Comparison of ENCODE assay signal across 9 cellular contexts in the genomic region with DNA sequence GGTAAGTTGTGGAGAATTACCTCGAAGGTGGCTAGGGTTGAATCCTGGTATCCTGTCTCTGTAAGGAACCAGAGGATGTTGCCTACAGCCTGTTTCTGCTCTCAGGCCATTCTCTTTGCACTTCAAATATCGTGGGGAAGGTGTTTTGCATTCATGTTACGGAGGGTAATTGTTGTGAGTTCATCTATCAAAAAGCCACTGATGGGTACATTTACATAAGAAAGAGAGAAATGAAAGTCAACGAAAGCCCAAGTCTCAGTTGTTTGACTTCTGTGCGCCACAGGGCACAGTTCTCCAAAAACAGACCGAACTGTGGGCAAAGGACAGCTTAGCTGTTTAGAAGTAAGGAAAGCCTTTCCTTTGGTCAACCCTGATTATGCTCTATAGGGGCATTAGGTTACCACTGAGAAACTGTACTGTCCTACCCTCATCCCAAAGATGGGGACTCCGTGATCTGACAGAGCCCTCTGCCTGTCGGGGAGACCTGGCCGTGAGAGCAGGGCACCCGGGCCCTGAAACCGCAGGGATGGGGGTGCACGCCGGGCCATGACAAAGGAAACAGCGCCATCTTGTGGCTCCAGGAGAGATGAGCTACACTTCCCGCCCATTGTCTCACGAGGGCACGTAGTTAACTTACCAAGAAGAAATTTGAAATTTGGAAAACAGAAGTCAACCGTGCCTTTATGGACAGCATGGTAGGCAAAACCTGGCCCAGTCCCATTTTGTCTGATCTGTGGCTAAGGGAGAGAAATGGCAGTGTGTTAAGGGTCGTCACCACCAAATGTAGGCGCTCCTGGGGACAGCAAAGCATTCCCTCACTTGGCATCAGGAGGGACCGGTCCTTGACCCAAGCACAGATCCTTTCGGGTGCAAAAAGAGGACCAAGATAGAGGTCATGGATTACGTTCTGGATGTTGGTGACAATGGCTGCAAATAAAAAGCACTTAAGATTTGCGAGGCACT.
DNase-seq lines count a peak whose midpoint lies in the region; ATAC-seq and TF ChIP-seq lines count a peak whose summit lies in the region.
"Had no signal": no experiment of that assay in that cellular context is flagged by ENCODE, and none has a peak within 500 bp of the region (broad histone marks: within the 10 kb centered on the region; RNA-seq: fewer than 3 reads in every experiment).

No MANE protein-coding gene starts in this region.

- no peak overlapping the region for H3K27ac ChIP-seq in CD8-positive, alpha-beta memory T cell (ENCODE audit: low read depth, low read length)
- H3K27ac ChIP-seq in Panc1 (ENCODE audit: low read length): no peak overlapping the region
- no peak overlapping the region for H3K27ac ChIP-seq in neutrophil
- no peak overlapping the region for H3K27ac ChIP-seq in suprapubic skin

- no peaks in the 10 kb centered on the region for H3K9me3 Mint-ChIP-seq in CD8-positive, alpha-beta memory T cell
- H3K9me3 Mint-ChIP-seq in activated T-helper 1 cell treated with anti-CD3 and anti-CD28 coated beads, Interleukin-12 subunit alpha, Interleukin-12 subunit beta, Interleukin-2, Interleukin-4 antibody, amounts not matched to agents 30 ng/mL and 10 ng/mL and 1 ng/mL, durations not matched to agents 14 hours and 24 hours and 36 hours: no peaks in the 10 kb centered on the region
- H3K9me3 Mint-ChIP-seq: activated naive CD4-positive, alpha-beta T cell treated with anti-CD3 and anti-CD28 coated beads, Interleukin-2, amount 50 U/mL, for 24 hours had no signal

- H3K27me3 Mint-ChIP-seq in CD8-positive, alpha-beta memory T cell: peaks cover 11 to 44% of the 10 kb centered on the region in 2 donors
- H3K27me3 Mint-ChIP-seq in activated T-helper 1 cell treated with anti-CD3 and anti-CD28 coated beads, Interleukin-12 subunit alpha, Interleukin-12 subunit beta, Interleukin-2, Interleukin-4 antibody, amounts not matched to agents 30 ng/mL and 10 ng/mL and 1 ng/mL, durations not matched to agents 14 hours and 24 hours and 36 hours (ENCODE audit: insufficient read depth): peaks cover 10% of the 10 kb centered on the region

- no peak for TF ChIP-seq POLR2A in suprapubic skin (IDR thresholded peaks at IDR 0.05)

- 34% methylated on average over 24 of the region's 24 CpGs for WGBS in suprapubic skin

- in situ Hi-C loops in Panc1 (cut with HindIII; ENCODE audit: low pct_unique_long_range_greater_than_20kb, low sequenced_read_pairs): no loop called here

- intact Hi-C loops in Panc1 (cut with micrococcal nuclease; ENCODE audit: unreplicated experiment): no loop called here
- intact Hi-C loops in activated T-helper 1 cell treated with anti-CD3 and anti-CD28 coated beads, Interleukin-12 subunit alpha, Interleukin-12 subunit beta, Interleukin-2, Interleukin-4 antibody, amounts not matched to agents 30 ng/mL and 10 ng/mL and 1 ng/mL, durations not matched to agents 14 hours and 24 hours and 36 hours (cut with micrococcal nuclease): loop anchor here (1.0 to 2.0 kb wide), 3 partner anchors 60 to 1963 kb away; no protein-coding TSS in a partner anchor

- peaks cover 0 to 5% (median 0%) of the 10 kb centered on the region in 3 donors for H3K4me1 Mint-ChIP-seq in CD8-positive, alpha-beta memory T cell
- H3K4me1 Mint-ChIP-seq in activated T-helper 1 cell treated with anti-CD3 and anti-CD28 coated beads, Interleukin-12 subunit alpha, Interleukin-12 subunit beta, Interleukin-2, Interleukin-4 antibody, amounts not matched to agents 30 ng/mL and 10 ng/mL and 1 ng/mL, durations not matched to agents 14 hours and 24 hours and 36 hours (ENCODE audit: low read depth): no peaks in the 10 kb centered on the region
- H3K4me1 Mint-ChIP-seq: activated naive CD4-positive, alpha-beta T cell treated with anti-CD3 and anti-CD28 coated beads, Interleukin-2, amount 50 U/mL, for 24 hours had no signal

- H3K4me1 ChIP-seq in CD8-positive, alpha-beta memory T cell (ENCODE audit: insufficient read depth, low read length): no peaks in the 10 kb centered on the region
- no peaks in the 10 kb centered on the region for H3K4me1 ChIP-seq in Panc1 (ENCODE audit: control insufficient read depth, insufficient read depth, low read length)
- no peaks in the 10 kb centered on the region for H3K4me1 ChIP-seq in neutrophil (ENCODE audit: control insufficient read depth in 1 of 2, insufficient read depth in 1 of 2, low read depth in 1 of 2, low read length in 1 of 2)
- H3K4me1 ChIP-seq in suprapubic skin: peaks cover 7% of the 10 kb centered on the region

- no TSS peak for BruUV-seq in Panc1 (replicated peaks; lab: Mats Ljungman, UMichigan)

- TF ChIP-seq EP300 in suprapubic skin (IDR thresholded peaks at IDR 0.05): no peak

- H3K9me3 ChIP-seq in CD8-positive, alpha-beta memory T cell (ENCODE audit: low read length): no peaks in the 10 kb centered on the region
- no peaks in the 10 kb centered on the region for H3K9me3 ChIP-seq in Panc1 (ENCODE audit: control insufficient read depth, insufficient read depth, low read depth, low read length)
- no peaks in the 10 kb centered on the region for H3K9me3 ChIP-seq in neutrophil
- H3K9me3 ChIP-seq in suprapubic skin: no peaks in the 10 kb centered on the region

- DNase-seq in CD8-positive, alpha-beta memory T cell: peak; percentile 7 to 63 (median 31)
- DNase-seq in HPDE6-E6E7 (ENCODE audit: extremely low spot score) (peak; percentile 63), Panc1 (ENCODE audit: low read depth, low spot score) (no peak), foreskin fibroblast (peak; percentile 18 to 61), suprapubic skin (ENCODE audit: low spot score in 2 of 2) (peak; percentile 80 to 86)
- DNase-seq in activated T-helper 1 cell treated with anti-CD3 and anti-CD28 coated beads, Interleukin-12 subunit alpha, Interleukin-12 subunit beta, Interleukin-2, Interleukin-4 antibody, amounts not matched to agents 30 ng/mL and 10 ng/mL and 1 ng/mL, durations not matched to agents 14 hours and 24 hours and 36 hours (ENCODE audit: low spot score): peak; percentile 40

- H3K4me3 ChIP-seq in CD8-positive, alpha-beta memory T cell (ENCODE audit: low read length): no peak overlapping the region
- H3K4me3 ChIP-seq in Panc1 (ENCODE audit: low read depth in 2 of 2, low read length in 2 of 2) (no peak overlapping the region), foreskin fibroblast (ENCODE audit: low read depth in 1 of 2, low read length in 2 of 2) (no peak overlapping the region), neutrophil (ENCODE audit: low read depth in 1 of 2, low read length in 1 of 2) (no peak overlapping the region), suprapubic skin (no peak overlapping the region)

- no peaks in the 10 kb centered on the region for H3K36me3 ChIP-seq in CD8-positive, alpha-beta memory T cell (ENCODE audit: insufficient read depth, low read length)
- H3K36me3 ChIP-seq in Panc1 (ENCODE audit: control insufficient read depth, insufficient read depth, low read length): no peaks in the 10 kb centered on the region
- no peaks in the 10 kb centered on the region for H3K36me3 ChIP-seq in neutrophil
- H3K36me3 ChIP-seq in suprapubic skin: no peaks in the 10 kb centered on the region

- ATAC-seq in GM19438 (IDR thresholded peaks at IDR 0.05; ENCODE audit: low read depth, unreplicated experiment) (peak; percentile 83), Panc1 (peak; percentile 68; the same call in 1 of the 2 replicates)

- CTCF ChIA-PET in CD8-positive, alpha-beta memory T cell (lab: Charles Lee): interaction anchor here (0.7 to 1.2 kb wide), 2 partner anchors 10 to 14 kb away, joined by 3 to 8 read pairs; no protein-coding TSS in a partner anchor
- CTCF ChIA-PET in Panc1 (lab: Charles Lee): interaction anchor here (0.6 kb wide), 1 partner anchor 1509 kb away, joined by 3 read pairs; no protein-coding TSS in a partner anchor

- H3K36me3 Mint-ChIP-seq in CD8-positive, alpha-beta memory T cell: no peaks in the 10 kb centered on the region
- H3K36me3 Mint-ChIP-seq in activated T-helper 1 cell treated with anti-CD3 and anti-CD28 coated beads, Interleukin-12 subunit alpha, Interleukin-12 subunit beta, Interleukin-2, Interleukin-4 antibody, amounts not matched to agents 30 ng/mL and 10 ng/mL and 1 ng/mL, durations not matched to agents 14 hours and 24 hours and 36 hours (ENCODE audit: low read depth): no peaks in the 10 kb centered on the region
- H3K36me3 Mint-ChIP-seq: activated naive CD4-positive, alpha-beta T cell treated with anti-CD3 and anti-CD28 coated beads, Interleukin-2, amount 50 U/mL, for 24 hours had no signal

- H3K27me3 ChIP-seq in CD8-positive, alpha-beta memory T cell (ENCODE audit: insufficient read depth, low read length, poor library complexity, severe bottlenecking): peaks cover 4% of the 10 kb centered on the region
- H3K27me3 ChIP-seq in Panc1 (ENCODE audit: control insufficient read depth, insufficient read depth, low read length): no peaks in the 10 kb centered on the region
- H3K27me3 ChIP-seq in neutrophil: peaks cover 6% of the 10 kb centered on the region
- H3K27me3 ChIP-seq in suprapubic skin: no peaks in the 10 kb centered on the region

- H3K27ac Mint-ChIP-seq in CD8-positive, alpha-beta memory T cell: no peak overlapping the region
- no peak overlapping the region for H3K27ac Mint-ChIP-seq in activated T-helper 1 cell treated with anti-CD3 and anti-CD28 coated beads, Interleukin-12 subunit alpha, Interleukin-12 subunit beta, Interleukin-2, Interleukin-4 antibody, amounts not matched to agents 30 ng/mL and 10 ng/mL and 1 ng/mL, durations not matched to agents 14 hours and 24 hours and 36 hours
- H3K27ac Mint-ChIP-seq: activated naive CD4-positive, alpha-beta T cell treated with anti-CD3 and anti-CD28 coated beads, Interleukin-2, amount 50 U/mL, for 24 hours had no signal

- peak; percentile 73 for TF ChIP-seq CTCF in Panc1 (IDR thresholded peaks at IDR 0.05)
- TF ChIP-seq CTCF in foreskin fibroblast (IDR thresholded peaks at IDR 0.05; ENCODE audit: low read depth, low read length): peak; percentile 88
- peak; percentile 38 for TF ChIP-seq CTCF in neutrophil (IDR thresholded peaks at IDR 0.05)
- TF ChIP-seq CTCF in suprapubic skin (IDR thresholded peaks at IDR 0.05): peak; percentile 79

- POLR2A ChIA-PET in CD8-positive, alpha-beta memory T cell (lab: Charles Lee): no interaction called here
- POLR2A ChIA-PET in Panc1 (lab: Charles Lee): no interaction called here

- H3K4me3 Mint-ChIP-seq in CD8-positive, alpha-beta memory T cell: no peak overlapping the region
- no peak overlapping the region for H3K4me3 Mint-ChIP-seq in activated T-helper 1 cell treated with anti-CD3 and anti-CD28 coated beads, Interleukin-12 subunit alpha, Interleukin-12 subunit beta, Interleukin-2, Interleukin-4 antibody, amounts not matched to agents 30 ng/mL and 10 ng/mL and 1 ng/mL, durations not matched to agents 14 hours and 24 hours and 36 hours
- H3K4me3 Mint-ChIP-seq: activated naive CD4-positive, alpha-beta T cell treated with anti-CD3 and anti-CD28 coated beads, Interleukin-2, amount 50 U/mL, for 24 hours had no signal

Comparison
In these comparisons a context has a peak if more than half of its experiments do, and no peak if none do; other contexts are left out.
1. CTCF ChIP-seq: peak in every context shown above with its lines; median percentile 88 in foreskin fibroblast; 79 in suprapubic skin; 73 in Panc1; 38 in neutrophil.